ENCODE assay signal across 1 cellular context in the genomic region with DNA sequence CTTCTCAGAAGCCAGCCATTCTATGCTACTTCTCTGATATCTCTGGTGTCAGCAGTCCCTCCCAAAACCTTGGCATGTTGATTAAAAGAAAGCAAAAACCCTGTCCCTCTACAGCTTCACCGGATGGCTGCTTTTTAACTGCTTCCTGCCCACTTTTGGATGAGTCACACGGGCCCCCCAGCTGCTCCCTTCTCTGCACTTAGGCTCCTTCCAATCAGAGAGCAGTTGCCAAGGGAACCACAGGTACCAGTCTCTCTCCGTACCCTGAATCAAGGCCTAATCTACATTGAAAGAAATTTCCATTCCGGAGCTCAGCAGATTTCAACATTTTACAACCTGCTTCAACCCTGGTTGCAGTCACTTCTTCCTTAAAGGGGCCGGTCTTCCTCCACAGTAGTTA.
TF ChIP-seq lines count a peak whose summit lies in the region.

No MANE protein-coding gene starts in this region.

TF ChIP-seq in HepG2, 621 proteins besides CTCF, POLR2A, EP300 and RAD21 (continued from another document):
- TF ChIP-seq, protein P1, sequence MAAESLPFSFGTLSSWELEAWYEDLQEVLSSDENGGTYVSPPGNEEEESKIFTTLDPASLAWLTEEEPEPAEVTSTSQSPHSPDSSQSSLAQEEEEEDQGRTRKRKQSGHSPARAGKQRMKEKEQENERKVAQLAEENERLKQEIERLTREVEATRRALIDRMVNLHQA (CRISPR knock-in tag; IDR thresholded peaks at IDR 0.05): no peak
- no peak for TF ChIP-seq ZSCAN9 (CRISPR knock-in tag; IDR thresholded peaks at IDR 0.05; ENCODE audit: borderline replicate concordance)
- TF ChIP-seq ZNF558 (CRISPR knock-in tag; IDR thresholded peaks at IDR 0.05; ENCODE audit: borderline replicate concordance): no peak
- TF ChIP-seq, protein P2, sequence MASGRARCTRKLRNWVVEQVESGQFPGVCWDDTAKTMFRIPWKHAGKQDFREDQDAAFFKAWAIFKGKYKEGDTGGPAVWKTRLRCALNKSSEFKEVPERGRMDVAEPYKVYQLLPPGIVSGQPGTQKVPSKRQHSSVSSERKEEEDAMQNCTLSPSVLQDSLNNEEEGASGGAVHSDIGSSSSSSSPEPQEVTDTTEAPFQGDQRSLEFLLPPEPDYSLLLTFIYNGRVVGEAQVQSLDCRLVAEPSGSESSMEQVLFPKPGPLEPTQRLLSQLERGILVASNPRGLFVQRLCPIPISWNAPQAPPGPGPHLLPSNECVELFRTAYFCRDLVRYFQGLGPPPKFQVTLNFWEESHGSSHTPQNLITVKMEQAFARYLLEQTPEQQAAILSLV (CRISPR knock-in tag; IDR thresholded peaks at IDR 0.05; ENCODE audit: borderline replicate concordance): no peak
- no peak for TF ChIP-seq ZNF510 (CRISPR knock-in tag; IDR thresholded peaks at IDR 0.05; ENCODE audit: low read depth)
- TF ChIP-seq SKI (IDR thresholded peaks at IDR 0.05; ENCODE audit: partially characterized antibody): no peak
